In the genomic region with DNA sequence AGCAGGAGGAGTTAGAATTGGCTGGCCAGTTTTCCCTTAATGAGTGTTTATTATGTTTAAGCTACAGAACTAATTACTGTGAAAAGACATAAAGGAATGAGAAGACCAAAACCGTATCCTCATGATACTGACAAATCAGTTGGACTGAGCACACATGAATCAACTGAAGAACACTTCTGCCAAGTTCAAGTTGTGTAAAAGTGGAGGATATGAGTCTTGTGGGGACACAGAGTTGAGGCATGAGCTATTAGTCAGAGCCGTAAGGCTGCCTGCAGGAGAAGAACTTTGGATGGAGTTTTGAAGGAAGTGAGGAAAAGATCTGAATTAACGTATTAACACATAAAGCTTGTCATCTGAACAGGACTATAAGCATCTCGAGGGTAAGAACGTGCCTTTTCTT, we compare ENCODE assay signal across 1 cellular context.
TF ChIP-seq lines count a peak whose summit lies in the region.

No MANE protein-coding gene starts in this region.

TF ChIP-seq in SK-N-SH treated with all-trans-retinoic acid at 6 μM for 48 hours, 23 proteins besides CTCF, POLR2A, EP300 and RAD21 (continued from another document):
- TF ChIP-seq, protein P1, sequence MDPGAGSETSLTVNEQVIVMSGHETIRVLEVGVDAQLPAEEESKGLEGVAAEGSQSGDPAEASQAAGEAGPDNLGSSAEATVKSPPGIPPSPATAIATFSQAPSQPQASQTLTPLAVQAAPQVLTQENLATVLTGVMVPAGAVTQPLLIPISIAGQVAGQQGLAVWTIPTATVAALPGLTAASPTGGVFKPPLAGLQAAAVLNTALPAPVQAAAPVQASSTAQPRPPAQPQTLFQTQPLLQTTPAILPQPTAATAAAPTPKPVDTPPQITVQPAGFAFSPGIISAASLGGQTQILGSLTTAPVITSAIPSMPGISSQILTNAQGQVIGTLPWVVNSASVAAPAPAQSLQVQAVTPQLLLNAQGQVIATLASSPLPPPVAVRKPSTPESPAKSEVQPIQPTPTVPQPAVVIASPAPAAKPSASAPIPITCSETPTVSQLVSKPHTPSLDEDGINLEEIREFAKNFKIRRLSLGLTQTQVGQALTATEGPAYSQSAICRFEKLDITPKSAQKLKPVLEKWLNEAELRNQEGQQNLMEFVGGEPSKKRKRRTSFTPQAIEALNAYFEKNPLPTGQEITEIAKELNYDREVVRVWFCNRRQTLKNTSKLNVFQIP (CRISPR knock-in tag; IDR thresholded peaks at IDR 0.05; ENCODE audit: borderline replicate concordance, low read depth) = no peak
- no peak for TF ChIP-seq ARNTL (CRISPR knock-in tag; IDR thresholded peaks at IDR 0.05; ENCODE audit: borderline replicate concordance, low read depth)
- TF ChIP-seq, protein P2, sequence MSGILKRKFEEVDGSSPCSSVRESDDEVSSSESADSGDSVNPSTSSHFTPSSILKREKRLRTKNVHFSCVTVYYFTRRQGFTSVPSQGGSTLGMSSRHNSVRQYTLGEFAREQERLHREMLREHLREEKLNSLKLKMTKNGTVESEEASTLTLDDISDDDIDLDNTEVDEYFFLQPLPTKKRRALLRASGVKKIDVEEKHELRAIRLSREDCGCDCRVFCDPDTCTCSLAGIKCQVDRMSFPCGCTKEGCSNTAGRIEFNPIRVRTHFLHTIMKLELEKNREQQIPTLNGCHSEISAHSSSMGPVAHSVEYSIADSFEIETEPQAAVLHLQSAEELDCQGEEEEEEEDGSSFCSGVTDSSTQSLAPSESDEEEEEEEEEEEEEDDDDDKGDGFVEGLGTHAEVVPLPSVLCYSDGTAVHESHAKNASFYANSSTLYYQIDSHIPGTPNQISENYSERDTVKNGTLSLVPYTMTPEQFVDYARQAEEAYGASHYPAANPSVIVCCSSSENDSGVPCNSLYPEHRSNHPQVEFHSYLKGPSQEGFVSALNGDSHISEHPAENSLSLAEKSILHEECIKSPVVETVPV (CRISPR knock-in tag; IDR thresholded peaks at IDR 0.05) = no peak
- TF ChIP-seq ZNF70 (CRISPR knock-in tag; IDR thresholded peaks at IDR 0.05) = no peak
- TF ChIP-seq ESRRG (CRISPR knock-in tag; IDR thresholded peaks at IDR 0.05) = no peak
- TF ChIP-seq, protein P3, sequence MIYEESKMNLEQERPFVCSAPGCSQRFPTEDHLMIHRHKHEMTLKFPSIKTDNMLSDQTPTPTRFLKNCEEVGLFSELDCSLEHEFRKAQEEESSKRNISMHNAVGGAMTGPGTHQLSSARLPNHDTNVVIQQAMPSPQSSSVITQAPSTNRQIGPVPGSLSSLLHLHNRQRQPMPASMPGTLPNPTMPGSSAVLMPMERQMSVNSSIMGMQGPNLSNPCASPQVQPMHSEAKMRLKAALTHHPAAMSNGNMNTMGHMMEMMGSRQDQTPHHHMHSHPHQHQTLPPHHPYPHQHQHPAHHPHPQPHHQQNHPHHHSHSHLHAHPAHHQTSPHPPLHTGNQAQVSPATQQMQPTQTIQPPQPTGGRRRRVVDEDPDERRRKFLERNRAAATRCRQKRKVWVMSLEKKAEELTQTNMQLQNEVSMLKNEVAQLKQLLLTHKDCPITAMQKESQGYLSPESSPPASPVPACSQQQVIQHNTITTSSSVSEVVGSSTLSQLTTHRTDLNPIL (CRISPR knock-in tag; IDR thresholded peaks at IDR 0.05; ENCODE audit: low read depth) = no peak
